ENCODE assay signal across 2 cellular contexts in the genomic region with DNA sequence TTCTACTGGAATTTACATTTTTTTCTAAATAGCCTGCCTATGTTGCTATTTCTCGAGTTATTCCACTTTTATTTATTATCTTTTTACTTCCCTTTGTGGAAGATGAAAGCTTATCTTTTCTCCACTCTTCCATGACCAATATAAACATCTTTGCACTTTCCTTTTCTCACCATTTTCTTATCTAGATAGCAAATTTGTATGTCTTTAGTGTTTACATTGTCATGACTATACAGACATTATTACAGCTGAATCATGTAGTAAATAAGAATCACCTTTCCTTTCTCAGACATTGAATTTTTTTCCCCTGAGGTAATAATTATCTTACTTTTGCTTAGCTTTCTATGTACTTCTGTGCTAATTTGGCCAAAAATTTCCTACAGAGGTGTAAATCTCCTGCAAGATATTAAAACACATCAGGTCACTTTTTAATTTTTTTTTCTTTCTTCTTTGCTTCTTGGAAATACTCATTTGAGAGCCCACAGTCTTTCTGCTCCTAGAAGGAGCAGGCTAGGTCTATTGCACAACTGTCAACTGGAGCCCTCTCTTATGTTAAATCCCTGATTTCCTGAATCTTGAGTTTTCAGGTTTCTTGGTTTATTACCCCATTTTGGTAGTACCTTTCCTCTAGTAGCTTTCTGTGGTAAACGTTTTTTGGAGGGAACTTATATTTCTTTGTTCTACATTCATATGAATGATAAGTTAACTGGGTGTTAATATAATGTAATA.
TF ChIP-seq lines count a peak whose summit lies in the region.

No MANE protein-coding gene starts in this region.

TF ChIP-seq in HepG2, 621 proteins besides CTCF, POLR2A, EP300 and RAD21:
- TF ChIP-seq CEBPB (IDR thresholded peaks at IDR 0.05; ENCODE audit: borderline replicate concordance, low read depth, low read length) (peak; percentile 24; the same call in 1 of the 2 replicates), CAMTA2 (CRISPR knock-in tag; IDR thresholded peaks at IDR 0.05; ENCODE audit: borderline replicate concordance) (no peak)

TF ChIP-seq in endothelial cell of umbilical vein, 7 proteins besides CTCF, POLR2A, EP300 and RAD21:
- TF ChIP-seq POLR2AphosphoS5 (IDR thresholded peaks at IDR 0.05; ENCODE audit: insufficient read depth, low read depth, low read length) (no peak), EZH2 (IDR thresholded peaks at IDR 0.05; ENCODE audit: borderline replicate concordance, low read depth, low read length, severe bottlenecking) (no peak), MYC (IDR thresholded peaks at IDR 0.05; ENCODE audit: low read depth, low read length) (no peak), GATA2 (IDR thresholded peaks at IDR 0.05; ENCODE audit: insufficient read depth, insufficient read length, low read depth, low read length) (no peak), FOS (IDR thresholded peaks at IDR 0.05; ENCODE audit: borderline replicate concordance, insufficient read depth, low read length) (no peak), JUN (IDR thresholded peaks at IDR 0.05; ENCODE audit: borderline replicate concordance, insufficient read depth, insufficient read length, low read depth) (no peak)
- TF ChIP-seq, protein P1, sequence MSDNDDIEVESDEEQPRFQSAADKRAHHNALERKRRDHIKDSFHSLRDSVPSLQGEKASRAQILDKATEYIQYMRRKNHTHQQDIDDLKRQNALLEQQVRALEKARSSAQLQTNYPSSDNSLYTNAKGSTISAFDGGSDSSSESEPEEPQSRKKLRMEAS (IDR thresholded peaks at IDR 0.05; ENCODE audit: insufficient read depth, insufficient read length) = no peak
